ENCODE assay signal across 1 cellular context in genomic region chr2:3443685-3444084, GRCh38.
TF ChIP-seq lines count a peak whose summit lies in the region.

No MANE protein-coding gene starts in this region.

TF ChIP-seq in SK-N-SH, 30 proteins besides CTCF, POLR2A, EP300 and RAD21 (continued from another document):
- no peak for TF ChIP-seq GABPA (IDR thresholded peaks at IDR 0.05; ENCODE audit: low read depth)
- no peak for TF ChIP-seq MXI1 (IDR thresholded peaks at IDR 0.05; ENCODE audit: low read depth, low read length)
- TF ChIP-seq, protein P1, sequence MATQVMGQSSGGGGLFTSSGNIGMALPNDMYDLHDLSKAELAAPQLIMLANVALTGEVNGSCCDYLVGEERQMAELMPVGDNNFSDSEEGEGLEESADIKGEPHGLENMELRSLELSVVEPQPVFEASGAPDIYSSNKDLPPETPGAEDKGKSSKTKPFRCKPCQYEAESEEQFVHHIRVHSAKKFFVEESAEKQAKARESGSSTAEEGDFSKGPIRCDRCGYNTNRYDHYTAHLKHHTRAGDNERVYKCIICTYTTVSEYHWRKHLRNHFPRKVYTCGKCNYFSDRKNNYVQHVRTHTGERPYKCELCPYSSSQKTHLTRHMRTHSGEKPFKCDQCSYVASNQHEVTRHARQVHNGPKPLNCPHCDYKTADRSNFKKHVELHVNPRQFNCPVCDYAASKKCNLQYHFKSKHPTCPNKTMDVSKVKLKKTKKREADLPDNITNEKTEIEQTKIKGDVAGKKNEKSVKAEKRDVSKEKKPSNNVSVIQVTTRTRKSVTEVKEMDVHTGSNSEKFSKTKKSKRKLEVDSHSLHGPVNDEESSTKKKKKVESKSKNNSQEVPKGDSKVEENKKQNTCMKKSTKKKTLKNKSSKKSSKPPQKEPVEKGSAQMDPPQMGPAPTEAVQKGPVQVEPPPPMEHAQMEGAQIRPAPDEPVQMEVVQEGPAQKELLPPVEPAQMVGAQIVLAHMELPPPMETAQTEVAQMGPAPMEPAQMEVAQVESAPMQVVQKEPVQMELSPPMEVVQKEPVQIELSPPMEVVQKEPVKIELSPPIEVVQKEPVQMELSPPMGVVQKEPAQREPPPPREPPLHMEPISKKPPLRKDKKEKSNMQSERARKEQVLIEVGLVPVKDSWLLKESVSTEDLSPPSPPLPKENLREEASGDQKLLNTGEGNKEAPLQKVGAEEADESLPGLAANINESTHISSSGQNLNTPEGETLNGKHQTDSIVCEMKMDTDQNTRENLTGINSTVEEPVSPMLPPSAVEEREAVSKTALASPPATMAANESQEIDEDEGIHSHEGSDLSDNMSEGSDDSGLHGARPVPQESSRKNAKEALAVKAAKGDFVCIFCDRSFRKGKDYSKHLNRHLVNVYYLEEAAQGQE (IDR thresholded peaks at IDR 0.05; ENCODE audit: low read depth, low read length), result no peak
- no peak for TF ChIP-seq JUND (IDR thresholded peaks at IDR 0.05)
- no peak for TF ChIP-seq RFX5 (IDR thresholded peaks at IDR 0.05; ENCODE audit: low read length)
- no peak for TF ChIP-seq NFIC (IDR thresholded peaks at IDR 0.05; ENCODE audit: borderline replicate concordance)
- no peak for TF ChIP-seq TEAD4 (IDR thresholded peaks at IDR 0.05; ENCODE audit: borderline replicate concordance, insufficient read depth)
